ENCODE assay signal across 8 cellular contexts in the genomic region with DNA sequence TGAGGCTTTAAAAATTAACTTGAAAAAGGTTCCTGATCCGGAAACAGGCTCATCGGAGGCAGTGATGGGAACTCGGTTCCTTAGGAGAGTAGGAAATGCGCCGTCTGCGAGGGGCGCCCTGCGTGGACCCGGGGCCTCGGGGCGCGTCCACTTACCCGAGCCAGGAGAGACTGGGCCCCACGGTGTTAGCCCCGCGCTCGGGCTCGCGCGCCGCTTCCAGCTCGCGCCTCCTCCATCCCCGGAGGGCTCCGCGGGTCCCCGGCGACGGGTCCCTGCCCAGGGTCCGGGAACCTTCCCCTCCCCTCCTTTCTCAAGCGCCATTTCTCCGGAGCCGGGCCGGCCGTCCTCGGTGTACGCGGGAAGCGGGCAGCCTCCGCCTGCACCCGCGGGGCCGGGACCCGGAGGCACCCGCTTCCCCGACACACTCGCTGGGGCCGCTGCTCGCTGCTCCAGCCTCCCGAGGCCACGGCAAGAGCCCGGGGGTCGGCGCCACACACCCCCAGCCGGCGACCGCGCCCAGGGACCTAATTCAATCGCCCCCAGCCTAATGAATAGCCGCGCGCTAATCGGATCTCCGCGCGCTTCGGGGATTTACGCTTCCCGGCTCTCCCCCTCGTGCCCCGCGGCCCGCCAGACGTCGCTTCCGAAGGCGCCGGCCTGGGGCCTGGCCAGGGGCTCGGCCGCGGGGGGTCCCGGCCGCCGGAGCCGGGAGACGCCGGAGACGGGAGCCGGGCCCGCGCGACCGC. TPM values are rescaled to one million over a fixed set of nuclear protein-coding genes. Genes with fewer than 3 reads are reported as not detected.
DNase-seq lines count a peak whose midpoint lies in the region; ATAC-seq and TF ChIP-seq lines count a peak whose summit lies in the region.

No MANE protein-coding gene starts in this region.

- H3K27ac ChIP-seq in endodermal cell (ENCODE audit: low read depth, low read length), result peak overlapping the region; percentile 93

- WGBS in endodermal cell (ENCODE audit: insufficient coverage in 1 of 2, insufficient read length in 1 of 2), 2 experiments, result 0% methylated on average over 33 to 93 of the region's 93 CpGs

- no peak for TF ChIP-seq POLR2A in NB4 (IDR thresholded peaks at IDR 0.05; ENCODE audit: extremely low read depth, insufficient read length)

- H3K4me1 Mint-ChIP-seq in CD14-positive monocyte (peaks cover 56% of the 10 kb centered on the region), endodermal cell (peaks cover 32% of the 10 kb centered on the region), nephron (peaks cover 58% of the 10 kb centered on the region)

- no peak for DNase-seq in CD14-positive monocyte (ENCODE audit: low spot score)
- peak; percentile 52 for DNase-seq in NB4 (ENCODE audit: low read depth)
- peak; percentile 76 for DNase-seq in endodermal cell
- DNase-seq in NCI-H526 treated with DMSO at 0.1 percent for 48 hours (lab: John Stamatoyannopoulos, UW), result no peak
- no peak for DNase-seq in activated CD8-positive, alpha-beta memory T cell treated with anti-CD3 and anti-CD28 coated beads, Interleukin-2, amount 50 U/mL, for 4 hours

- H3K9ac ChIP-seq in endodermal cell (ENCODE audit: extremely low read depth, low read length, poor library complexity, severe bottlenecking), result peak overlapping the region; percentile 91

- H3K9me3 Mint-ChIP-seq in CD14-positive monocyte (no peaks in the 10 kb centered on the region), endodermal cell (no peaks in the 10 kb centered on the region), nephron (no peaks in the 10 kb centered on the region)

- peaks cover 0 to 15% (median 2%) of the 10 kb centered on the region in 3 donors for H3K27me3 Mint-ChIP-seq in CD14-positive monocyte (ENCODE audit: low read depth in 3 of 3)
- H3K27me3 Mint-ChIP-seq in endodermal cell (ENCODE audit: insufficient read depth), result peaks cover 30% of the 10 kb centered on the region
- no peaks in the 10 kb centered on the region for H3K27me3 Mint-ChIP-seq in nephron (ENCODE audit: low read depth)

- H3K36me3 Mint-ChIP-seq in CD14-positive monocyte (peaks cover 8 to 13% of the 10 kb centered on the region in 2 donors), endodermal cell (ENCODE audit: low read depth) (peaks cover 23% of the 10 kb centered on the region), nephron (ENCODE audit: low read depth) (no peaks in the 10 kb centered on the region)

- H3K4me1 ChIP-seq in endodermal cell (ENCODE audit: control insufficient read depth, insufficient read depth, low read length), result peaks cover 14% of the 10 kb centered on the region

- H3K9me3 ChIP-seq in endodermal cell (ENCODE audit: control insufficient read depth, low read length), result no peaks in the 10 kb centered on the region

- peaks cover 6% of the 10 kb centered on the region for H3K36me3 ChIP-seq in endodermal cell (ENCODE audit: control insufficient read depth, insufficient read depth, low read length)

- H3K4me3 ChIP-seq in NB4 (ENCODE audit: low read depth, low read length), result peak overlapping the region; percentile 64
- H3K4me3 ChIP-seq in endodermal cell (ENCODE audit: low read length), result peak overlapping the region; percentile 88

- no peaks in the 10 kb centered on the region for H3K27me3 ChIP-seq in endodermal cell (ENCODE audit: control insufficient read depth, insufficient read depth, low read length, poor library complexity, severe bottlenecking)

- TF ChIP-seq CTCF in CD14-positive monocyte (IDR thresholded peaks at IDR 0.05) (no peak), NB4 (IDR thresholded peaks at IDR 0.05; ENCODE audit: low read depth, low read length) (no peak), endodermal cell (conservative IDR thresholded peaks at IDR 0.05) (no peak), nephron (IDR thresholded peaks at IDR 0.05; ENCODE audit: unreplicated experiment in 3 of 3) (no peak)

- intact Hi-C loops in CD14-positive monocyte (cut with micrococcal nuclease), result loop anchor here (5.0 to 10.0 kb wide), 3 partner anchors 86 to 108 kb away; no protein-coding TSS in a partner anchor

- H3K27ac Mint-ChIP-seq in CD14-positive monocyte (peak overlapping the region in 6 of 7 donors; percentile 28 to 83 (median 76)), endodermal cell (peak overlapping the region; percentile 89), nephron (peak overlapping the region; percentile 96 to 98 (median 97))

- ATAC-seq in GM21717 (IDR thresholded peaks at IDR 0.05; ENCODE audit: unreplicated experiment) (no peak), GM19324 (IDR thresholded peaks at IDR 0.05; ENCODE audit: low FRiP score, unreplicated experiment) (no peak)

- peak overlapping the region; percentile 77 to 84 for H3K4me3 Mint-ChIP-seq in CD14-positive monocyte
- H3K4me3 Mint-ChIP-seq in endodermal cell, result peak overlapping the region; percentile 87
- H3K4me3 Mint-ChIP-seq in nephron, result peak overlapping the region; percentile 87 to 92 (median 92)

RNA-seq across cellular contexts. Expression of a gene that starts 2.2 kb away (rescaled TPM):
- under 1 TPM; 0.11 to 0.27 TPM for polyA plus RNA-seq in CD14-positive monocyte
- 10 to 100 TPM; 63.9 to 78.1 TPM for total RNA-seq in endodermal cell
- 40.3 TPM for polyA plus RNA-seq in endodermal cell (2013, experiment 1 of 2)
- 37.2 TPM for polyA plus RNA-seq in endodermal cell (2013, experiment 2 of 2)

Comparison
In these comparisons a context has a peak if more than half of its experiments do, and no peak if none do; other contexts are left out.
1. DNase-seq: peak in NB4 (single experiment) and endodermal cell (single experiment); none in CD14-positive monocyte (single experiment), NCI-H526 treated with DMSO at 0.1 percent for 48 hours (single experiment) and activated CD8-positive, alpha-beta memory T cell treated with anti-CD3 and anti-CD28 coated beads, Interleukin-2, amount 50 U/mL, for 4 hours (single experiment).
2. Peak in every context shown above with its lines, with median percentiles within 50 percentile points of each other: H3K27ac Mint-ChIP-seq and H3K4me3 Mint-ChIP-seq.